ENCODE assay signal across 19 cellular contexts in the genomic region with DNA sequence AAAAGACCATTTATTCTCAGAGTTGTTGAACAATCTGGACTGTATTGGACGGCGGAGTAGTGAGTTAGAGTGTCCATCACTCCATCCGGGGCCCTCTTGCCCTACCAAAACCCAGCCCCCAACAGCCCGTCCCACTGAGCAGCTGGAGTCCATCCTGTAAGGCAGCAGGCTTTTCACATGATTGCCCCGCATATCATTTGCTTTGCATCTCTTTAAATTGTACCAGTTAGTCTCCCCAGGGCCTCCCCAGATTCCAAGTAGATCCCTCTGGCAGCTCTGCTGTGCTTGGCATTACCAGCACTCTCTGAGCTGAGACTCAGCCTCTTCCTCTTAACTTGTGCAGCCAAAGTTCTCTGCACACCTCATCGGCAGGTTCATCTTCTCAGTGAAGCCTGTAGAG. TPM values are rescaled to one million over a fixed set of nuclear protein-coding genes. Genes with fewer than 3 reads are reported as not detected.
"Had no signal": no experiment of that assay in that cellular context is flagged by ENCODE, and none has a peak within 500 bp of the region (broad histone marks: within the 10 kb centered on the region; RNA-seq: fewer than 3 reads in every experiment).

No MANE protein-coding gene starts in this region.

- ATAC-seq: activated CD8-positive, alpha-beta T cell treated with anti-CD3 and anti-CD28 coated beads, Interleukin-2, amount 10 ng/mL, durations not matched to agents 7 days and 5 days; activated naive CD4-positive, alpha-beta T cell treated with anti-CD3 and anti-CD28 coated beads, Interleukin-2, amount 50 U/mL, for 72 hours; activated T-cell treated with anti-CD3 and anti-CD28 coated beads, Interleukin-2, amount 50 U/mL, for 72 hours; body of pancreas; gastrocnemius medialis; heart right ventricle; sciatic nerve; stimulated activated naive CD8-positive, alpha-beta T cell treated with anti-CD3 and anti-CD28 coated beads, Interleukin-15, Interleukin-2, amounts not matched to agents 100 U/mL and 50 U/mL, for 24 hours had no signal

- H3K27me3 ChIP-seq: body of pancreas, gastrocnemius medialis, heart right ventricle, ovary, upper lobe of left lung had no signal

- DNase-seq: activated CD4-positive, alpha-beta T cell treated with anti-CD3 and anti-CD28 coated beads, Interleukin-2, amount 10 ng/mL, durations not matched to agents 24 days and 14 days; activated CD4-positive, CD25-positive, alpha-beta regulatory T cell; activated CD8-positive, alpha-beta memory T cell treated with anti-CD3 and anti-CD28 coated beads, Interleukin-2, amount 50 U/mL, for 4 hours; activated CD8-positive, alpha-beta T cell treated with anti-CD3 and anti-CD28 coated beads, Interleukin-2, amount 10 ng/mL, durations not matched to agents 7 days and 5 days; activated gamma-delta T cell; activated T-cell treated with anti-CD3 and anti-CD28 coated beads, Interleukin-2, amount 50 U/mL, for 72 hours; body of pancreas; cortex of kidney; gastrocnemius medialis; heart right ventricle; kidney; ovary; stimulated activated naive CD8-positive, alpha-beta T cell treated with anti-CD3 and anti-CD28 coated beads, Interleukin-15, Interleukin-2, amounts not matched to agents 100 U/mL and 50 U/mL, for 24 hours; SW 1271; upper lobe of left lung had no signal

- H3K27ac ChIP-seq: body of pancreas, gastrocnemius medialis, heart right ventricle, ovary, upper lobe of left lung had no signal

- H3K9me3 ChIP-seq: body of pancreas, gastrocnemius medialis, ovary had no signal

- H3K36me3 ChIP-seq: gastrocnemius medialis, heart right ventricle, ovary, upper lobe of left lung had no signal

- H3K4me3 ChIP-seq: body of pancreas, gastrocnemius medialis, heart right ventricle, ovary, upper lobe of left lung had no signal

- H3K4me1 ChIP-seq: body of pancreas, heart right ventricle, upper lobe of left lung had no signal

RNA-seq across cellular contexts. Expression of a gene that starts 48.6 kb away (rescaled TPM):
- total RNA-seq: activated CD4-positive, alpha-beta T cell treated with anti-CD3 and anti-CD28 coated beads, Interleukin-2, amount 10 ng/mL, durations not matched to agents 24 days and 14 days; activated CD8-positive, alpha-beta T cell treated with anti-CD3 and anti-CD28 coated beads, Interleukin-2, amount 10 ng/mL, durations not matched to agents 7 days and 5 days; activated naive CD4-positive, alpha-beta T cell treated with anti-CD3 and anti-CD28 coated beads, Interleukin-2, amount 50 U/mL, for 72 hours; activated T-cell treated with anti-CD3 and anti-CD28 coated beads, Interleukin-2, amount 50 U/mL, for 72 hours; liver; pulmonary artery endothelial cell had no signal
- polyA plus RNA-seq: liver had no signal
